Comparison of ENCODE assay signal across 15 cellular contexts in the genomic region with DNA sequence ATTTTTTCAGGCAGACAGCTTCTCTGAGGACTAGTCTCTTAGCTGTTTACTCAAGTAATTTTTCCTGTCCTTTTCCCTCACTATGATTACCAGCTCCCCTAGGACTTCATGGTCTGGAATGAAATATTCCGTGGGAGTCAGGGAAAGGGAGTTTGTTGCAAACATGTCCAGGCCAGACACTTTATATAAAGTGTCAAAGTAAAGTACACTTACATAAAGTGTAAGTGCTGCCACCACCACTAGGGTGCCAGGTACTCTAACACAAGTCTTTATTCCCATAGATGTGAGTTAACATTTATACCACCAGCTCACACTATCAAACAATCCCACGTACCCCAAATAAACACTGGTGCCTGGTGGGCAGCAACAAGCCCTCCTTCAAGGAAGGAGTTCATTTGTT.
A peak's percentile ranks its signal among the peaks of the same experiment; 100 is the strongest.
DNase-seq lines count a peak whose midpoint lies in the region; ATAC-seq, FAIRE-seq and TF ChIP-seq lines count a peak whose summit lies in the region.
"Had no signal": no experiment of that assay in that cellular context is flagged by ENCODE, and none has a peak within 500 bp of the region (broad histone marks: within the 10 kb centered on the region; RNA-seq: fewer than 3 reads in every experiment).

No MANE protein-coding gene starts in this region.

- no peak for TF ChIP-seq POLR2A in breast epithelium (IDR thresholded peaks at IDR 0.05)

- H3K9me3 Mint-ChIP-seq in astrocyte (ENCODE audit: unreplicated experiment), result no peaks in the 10 kb centered on the region

- peaks cover 2% of the 10 kb centered on the region for H3K4me1 Mint-ChIP-seq in astrocyte (ENCODE audit: low read depth, unreplicated experiment)

- peak in 1 of 2 donors; percentile 39 for TF ChIP-seq CTCF in mammary epithelial cell (conservative IDR thresholded peaks at IDR 0.05 in 1 of 2, IDR thresholded peaks at IDR 0.05 in 1 of 2; ENCODE audit: extremely low read depth in 1 of 2, insufficient read depth in 1 of 2, low read depth in 1 of 2, low read length in 2 of 2)
- no peak for TF ChIP-seq CTCF in breast epithelium (IDR thresholded peaks at IDR 0.05)
- peak; percentile 16 for TF ChIP-seq CTCF in astrocyte (IDR thresholded peaks at IDR 0.05; ENCODE audit: insufficient read depth, low read depth, low read length)
- peak in 5 of 9 donors; percentile 7 to 25 (median 15) for TF ChIP-seq CTCF in heart right ventricle (IDR thresholded peaks at IDR 0.05)
- TF ChIP-seq CTCF in smooth muscle cell (IDR thresholded peaks at IDR 0.05; ENCODE audit: borderline replicate concordance, insufficient read depth, poor library complexity, severe bottlenecking), result peak; percentile 22

- H2AFZ ChIP-seq in mammary epithelial cell (ENCODE audit: low read depth, low read length), result no peak overlapping the region
- no peak overlapping the region for H2AFZ ChIP-seq in astrocyte (ENCODE audit: low read depth, low read length)
- H2AFZ ChIP-seq in smooth muscle cell (ENCODE audit: low read depth), result no peak overlapping the region

- H3K36me3 ChIP-seq in mammary epithelial cell (ENCODE audit: insufficient read depth, low read length) (no peaks in the 10 kb centered on the region), breast epithelium (no peaks in the 10 kb centered on the region), astrocyte (ENCODE audit: insufficient read depth, low read length) (no peaks in the 10 kb centered on the region), heart right ventricle (no peaks in the 10 kb centered on the region), smooth muscle cell (ENCODE audit: low read depth) (no peaks in the 10 kb centered on the region)
- H3K36me3 ChIP-seq: ovary, thoracic aorta had no signal

- no peak overlapping the region for H3K4me3 Mint-ChIP-seq in astrocyte (ENCODE audit: unreplicated experiment)

- ATAC-seq in heart right ventricle, result peak in 5 of 8 donors; percentile 5 to 57 (median 38)
- no peak for ATAC-seq in GM21447 (IDR thresholded peaks at IDR 0.05; ENCODE audit: unreplicated experiment)
- no peak for ATAC-seq in GM21528 (IDR thresholded peaks at IDR 0.05; ENCODE audit: low FRiP score, unreplicated experiment)
- ATAC-seq in HG03439 (IDR thresholded peaks at IDR 0.05; ENCODE audit: unreplicated experiment), result no peak

- peaks cover 7% of the 10 kb centered on the region for H3K9me3 ChIP-seq in mammary epithelial cell (replicated peaks; ENCODE audit: insufficient read depth, low read length)
- H3K9me3 ChIP-seq in breast epithelium, result peaks cover 0 to 45% of the 10 kb centered on the region in 2 donors
- H3K9me3 ChIP-seq in astrocyte (ENCODE audit: insufficient read depth, low read depth, low read length), result no peaks in the 10 kb centered on the region
- peaks cover 0 to 81% (median 7%) of the 10 kb centered on the region in 11 donors for H3K9me3 ChIP-seq in heart right ventricle
- no peaks in the 10 kb centered on the region for H3K9me3 ChIP-seq in smooth muscle cell (replicated peaks; ENCODE audit: low read depth)
- H3K9me3 ChIP-seq: thoracic aorta had no signal

- H3K4me1 ChIP-seq in mammary epithelial cell (ENCODE audit: insufficient read depth, low read length) (no peaks in the 10 kb centered on the region), breast epithelium (no peaks in the 10 kb centered on the region), astrocyte (ENCODE audit: insufficient read depth, low read length) (no peaks in the 10 kb centered on the region), heart right ventricle (peaks cover 0 to 5% (median 0%) of the 10 kb centered on the region in 9 donors), smooth muscle cell (ENCODE audit: low read depth) (no peaks in the 10 kb centered on the region)

- intact Hi-C loops in mammary epithelial cell (cut with micrococcal nuclease) (loop anchor here (10.0 kb wide), 1 partner anchor 300 kb away; the partner anchor contains the start of gene UBE3A), breast epithelium (cut with DNase I; ENCODE audit: low total_unique reads) (no loop called here), heart right ventricle (cut with DNase I) (no loop called here)

- CTCF ChIA-PET in mammary epithelial cell (lab: Charles Lee; ENCODE audit: low non-redundant PET), result no interaction called here

- H3K27ac Mint-ChIP-seq in astrocyte (ENCODE audit: unreplicated experiment), result no peak overlapping the region

- H3K4me3 ChIP-seq in mammary epithelial cell (replicated peaks in 1 of 3; ENCODE audit: insufficient read depth in 1 of 3, low read depth in 2 of 3, low read length in 3 of 3), result no peak overlapping the region
- H3K4me3 ChIP-seq in breast epithelium, result no peak overlapping the region
- H3K4me3 ChIP-seq in astrocyte (ENCODE audit: insufficient read depth, low read depth, low read length), result no peak overlapping the region
- H3K4me3 ChIP-seq in heart right ventricle, result no peak overlapping the region
- no peak overlapping the region for H3K4me3 ChIP-seq in smooth muscle cell
- H3K4me3 ChIP-seq: ovary, thoracic aorta had no signal

- peaks cover 2% of the 10 kb centered on the region for H3K36me3 Mint-ChIP-seq in astrocyte (ENCODE audit: low read depth, unreplicated experiment)

- FAIRE-seq in astrocyte (lab: Jason Lieb, UNC), result no peak
- FAIRE-seq: endometrium had no signal

- H3K4me2 ChIP-seq in mammary epithelial cell (ENCODE audit: insufficient read depth, low read depth, low read length) (no peak overlapping the region), astrocyte (ENCODE audit: low read length) (no peak overlapping the region), smooth muscle cell (peak overlapping the region; percentile 8)

- no peaks in the 10 kb centered on the region for H3F3A ChIP-seq in smooth muscle cell (ENCODE audit: low read depth)

- H3K27ac ChIP-seq in mammary epithelial cell (ENCODE audit: insufficient read depth, low read depth, low read length) (no peak overlapping the region), breast epithelium (no peak overlapping the region), astrocyte (ENCODE audit: low read depth, low read length) (no peak overlapping the region), heart right ventricle (peak overlapping the region in 2 of 10 donors; percentile 3 to 7), smooth muscle cell (ENCODE audit: low read depth) (peak overlapping the region; percentile 37)
- H3K27ac ChIP-seq: ovary, thoracic aorta had no signal

- DNase-seq in mammary epithelial cell (peak; percentile 1), breast epithelium (ENCODE audit: low spot score in 2 of 2) (no peak), astrocyte (ENCODE audit: low read depth) (peak; percentile 9), heart right ventricle (no peak), smooth muscle cell (lab: John Stamatoyannopoulos, UW; ENCODE audit: unreplicated experiment) (no peak)
- DNase-seq: activated CD4-positive, alpha-beta T cell treated with anti-CD3 and anti-CD28 coated beads for 48 hours; activated T-cell treated with anti-CD3 and anti-CD28 coated beads, Interleukin-2, amount 50 U/mL, for 48 hours; aorta; ovary; T-helper 2 cell had no signal

- H4K20me1 ChIP-seq in mammary epithelial cell (ENCODE audit: insufficient read depth, low read length), result no peaks in the 10 kb centered on the region
- no peaks in the 10 kb centered on the region for H4K20me1 ChIP-seq in astrocyte (ENCODE audit: insufficient read depth, low read length)
- no peaks in the 10 kb centered on the region for H4K20me1 ChIP-seq in smooth muscle cell (ENCODE audit: low read depth)

- BruUV-seq in mammary epithelial cell (replicated peaks; lab: Mats Ljungman, UMichigan), result no TSS peak

- no peaks in the 10 kb centered on the region for H3K79me2 ChIP-seq in mammary epithelial cell (ENCODE audit: insufficient read depth, low read length)
- H3K79me2 ChIP-seq in astrocyte (ENCODE audit: insufficient read depth, low read length), result no peaks in the 10 kb centered on the region
- no peaks in the 10 kb centered on the region for H3K79me2 ChIP-seq in smooth muscle cell (ENCODE audit: low read depth)

- dilution Hi-C loops in mammary epithelial cell (cut with HindIII; ENCODE audit: low sequenced_read_pairs), result no loop called here

- H3K27me3 Mint-ChIP-seq in astrocyte (ENCODE audit: low read depth, unreplicated experiment), result no peaks in the 10 kb centered on the region

- in situ Hi-C loops in mammary epithelial cell (cut with MboI; ENCODE audit: low sequenced_read_pairs in 2 of 2), result no loop called here

- H3K27me3 ChIP-seq in mammary epithelial cell (ENCODE audit: insufficient read depth, low read length) (no peaks in the 10 kb centered on the region), breast epithelium (no peaks in the 10 kb centered on the region), astrocyte (ENCODE audit: insufficient read depth, low read length) (no peaks in the 10 kb centered on the region), heart right ventricle (no peaks in the 10 kb centered on the region), smooth muscle cell (ENCODE audit: low read depth) (no peaks in the 10 kb centered on the region)
- H3K27me3 ChIP-seq: ovary had no signal

- no peak overlapping the region for H3K9ac ChIP-seq in mammary epithelial cell (ENCODE audit: insufficient read depth, low read length)
- no peak overlapping the region for H3K9ac ChIP-seq in astrocyte (ENCODE audit: low read length)
- H3K9ac ChIP-seq in smooth muscle cell (ENCODE audit: low read depth), result no peak overlapping the region

- WGBS in mammary epithelial cell (ENCODE audit: low coverage, missing lambda C conversion rate), result 16% methylated on average over 2 of the region's 2 CpGs
- WGBS in heart right ventricle, 2 donors, result 30 to 37% methylated on average over 2 of the region's 2 CpGs
- 41% methylated on average over 2 of the region's 2 CpGs for WGBS in smooth muscle cell (ENCODE audit: low lambda C conversion rate)

Comparison
In these comparisons a context has a peak if more than half of its experiments do, and no peak if none do; other contexts are left out.
1. DNase-seq: peak in mammary epithelial cell (single experiment) and astrocyte (single experiment); none in breast epithelium (0 of 2), heart right ventricle (0 of 2) and smooth muscle cell (single experiment).
2. CTCF ChIP-seq: peak in astrocyte (single experiment), heart right ventricle (5 of 9) and smooth muscle cell (single experiment); none in breast epithelium (0 of 3).
3. ATAC-seq: peak in heart right ventricle (5 of 8); none in GM21447 (single experiment), GM21528 (single experiment) and HG03439 (single experiment).